15 cellular contexts compared by ENCODE assay signal in genomic region chrX:129529685-129530281, GRCh38. TPM values are rescaled to one million over a fixed set of nuclear protein-coding genes. Genes with fewer than 3 reads are reported as not detected.
DNase-seq lines count a peak whose midpoint lies in the region; TF ChIP-seq lines count a peak whose summit lies in the region.
"Had no signal": no experiment of that assay in that cellular context is flagged by ENCODE, and none has a peak within 500 bp of the region (broad histone marks: within the 10 kb centered on the region; RNA-seq: fewer than 3 reads in every experiment).

No MANE protein-coding gene starts in this region.

- H3K9ac ChIP-seq in mammary epithelial cell (ENCODE audit: insufficient read depth, low read length), result no peak overlapping the region

- H3K9me3 Mint-ChIP-seq in activated CD4-positive, alpha-beta memory T cell treated with anti-CD3 and anti-CD28 coated beads for 36 hours, result no peaks in the 10 kb centered on the region

- no peak overlapping the region for H3K4me2 ChIP-seq in mammary epithelial cell (ENCODE audit: insufficient read depth, low read depth, low read length)

- H3K36me3 Mint-ChIP-seq in activated CD4-positive, alpha-beta memory T cell treated with anti-CD3 and anti-CD28 coated beads for 36 hours, result no peaks in the 10 kb centered on the region

- no peaks in the 10 kb centered on the region for H3K79me2 ChIP-seq in mammary epithelial cell (ENCODE audit: insufficient read depth, low read length)

- H3K36me3 ChIP-seq in mammary epithelial cell (ENCODE audit: insufficient read depth, low read length) (no peaks in the 10 kb centered on the region), thyroid gland (no peaks in the 10 kb centered on the region)
- H3K36me3 ChIP-seq: suprapubic skin had no signal

- no peaks in the 10 kb centered on the region for H3K27me3 Mint-ChIP-seq in activated CD4-positive, alpha-beta memory T cell treated with anti-CD3 and anti-CD28 coated beads for 36 hours

- BruUV-seq in mammary epithelial cell (replicated peaks; lab: Mats Ljungman, UMichigan), result no TSS peak

- H3K9me3 ChIP-seq in mammary epithelial cell (replicated peaks; ENCODE audit: insufficient read depth, low read length) (no peaks in the 10 kb centered on the region), thyroid gland (no peaks in the 10 kb centered on the region)
- H3K9me3 ChIP-seq: suprapubic skin had no signal

- H3K4me3 ChIP-seq in mammary epithelial cell (replicated peaks in 1 of 3; ENCODE audit: insufficient read depth in 1 of 3, low read depth in 2 of 3, low read length in 3 of 3), result no peak overlapping the region
- no peak overlapping the region for H3K4me3 ChIP-seq in thyroid gland (replicated peaks in 1 of 3)
- no peak overlapping the region for H3K4me3 ChIP-seq in dorsolateral prefrontal cortex
- H3K4me3 ChIP-seq: suprapubic skin had no signal

- H3K27ac Mint-ChIP-seq in activated CD4-positive, alpha-beta memory T cell treated with anti-CD3 and anti-CD28 coated beads for 36 hours, result no peak overlapping the region

- TF ChIP-seq POLR2A in thyroid gland (IDR thresholded peaks at IDR 0.05), result no peak

- dilution Hi-C loops in mammary epithelial cell (cut with HindIII; ENCODE audit: low sequenced_read_pairs), result no loop called here

- peak; percentile 9 for DNase-seq in NCI-H146 (lab: John Stamatoyannopoulos, UW)
- DNase-seq in NCI-H146 treated with DMSO at 0.1 percent for 48 hours (lab: John Stamatoyannopoulos, UW; ENCODE audit: unreplicated experiment), result no peak
- peak; percentile 20 to 79 for DNase-seq in NCI-H446 (lab: John Stamatoyannopoulos, UW)
- DNase-seq in mammary epithelial cell, result peak; percentile 55
- DNase-seq in thyroid gland, result peak; percentile 68 to 69
- DNase-seq in activated CD4-positive, alpha-beta memory T cell treated with anti-CD3 and anti-CD28 coated beads for 36 hours, result no peak
- DNase-seq in G401 (ENCODE audit: low spot score), result no peak
- DNase-seq in dorsolateral prefrontal cortex, result no peak
- DNase-seq: activated naive CD4-positive, alpha-beta T cell treated with Interleukin-2 at 50 U/mL for 16 hours; KG1; mesendoderm; nucleus accumbens had no signal

- TF ChIP-seq CTCF in mammary epithelial cell (conservative IDR thresholded peaks at IDR 0.05 in 1 of 2, IDR thresholded peaks at IDR 0.05 in 1 of 2; ENCODE audit: extremely low read depth in 1 of 2, insufficient read depth in 1 of 2, low read depth in 1 of 2, low read length in 2 of 2) (no peak), thyroid gland (IDR thresholded peaks at IDR 0.05) (no peak), dorsolateral prefrontal cortex (IDR thresholded peaks at IDR 0.05 in 54 of 56, conservative IDR thresholded peaks at IDR 0.05 in 2 of 56; ENCODE audit: low read depth in 1 of 56, partially characterized antibody in 56 of 56) (no peak)

- in situ Hi-C loops in mammary epithelial cell (cut with MboI; ENCODE audit: low sequenced_read_pairs in 2 of 2), result no loop called here
- in situ Hi-C loops in G401 (cut with HindIII; ENCODE audit: low sequenced_read_pairs), result no loop called here

- H3K27me3 ChIP-seq in mammary epithelial cell (ENCODE audit: insufficient read depth, low read length) (no peaks in the 10 kb centered on the region), thyroid gland (no peaks in the 10 kb centered on the region), dorsolateral prefrontal cortex (peaks cover 0 to 37% (median 0%) of the 10 kb centered on the region in 45 donors)
- H3K27me3 ChIP-seq: suprapubic skin had no signal

- intact Hi-C loops in mammary epithelial cell (cut with micrococcal nuclease), result no loop called here
- intact Hi-C loops in thyroid gland (cut with DNase I), result no loop called here
- intact Hi-C loops in activated CD4-positive, alpha-beta memory T cell treated with anti-CD3 and anti-CD28 coated beads for 36 hours (cut with micrococcal nuclease), result no loop called here
- intact Hi-C loops in dorsolateral prefrontal cortex (cut with DNase I), result no loop called here

- POLR2A ChIA-PET in activated CD4-positive, alpha-beta memory T cell treated with anti-CD3 and anti-CD28 coated beads for 36 hours (lab: Charles Lee), result no interaction called here

- H3K4me1 ChIP-seq in mammary epithelial cell (ENCODE audit: insufficient read depth, low read length) (no peaks in the 10 kb centered on the region), thyroid gland (peaks cover 6 to 8% of the 10 kb centered on the region in 2 donors)
- H3K4me1 ChIP-seq: suprapubic skin had no signal

- no peak overlapping the region for H3K27ac ChIP-seq in mammary epithelial cell (ENCODE audit: insufficient read depth, low read depth, low read length)
- H3K27ac ChIP-seq in thyroid gland, result peak overlapping the region; percentile 32 to 62 (median 36)
- H3K27ac ChIP-seq in dorsolateral prefrontal cortex, result no peak overlapping the region
- H3K27ac ChIP-seq: 22Rv1, RWPE1, suprapubic skin had no signal

- no peak overlapping the region for H2AFZ ChIP-seq in mammary epithelial cell (ENCODE audit: low read depth, low read length)

- CTCF ChIA-PET in mammary epithelial cell (lab: Charles Lee; ENCODE audit: low non-redundant PET), result no interaction called here
- CTCF ChIA-PET in activated CD4-positive, alpha-beta memory T cell treated with anti-CD3 and anti-CD28 coated beads for 36 hours (lab: Charles Lee), result no interaction called here

- H4K20me1 ChIP-seq in mammary epithelial cell (ENCODE audit: insufficient read depth, low read length), result no peaks in the 10 kb centered on the region

- no peaks in the 10 kb centered on the region for H3K4me1 Mint-ChIP-seq in activated CD4-positive, alpha-beta memory T cell treated with anti-CD3 and anti-CD28 coated beads for 36 hours (ENCODE audit: low read depth)

- WGBS in mammary epithelial cell (ENCODE audit: low coverage, missing lambda C conversion rate), result 32% methylated on average over 4 of the region's 4 CpGs
- 16 to 37% methylated on average over 3 to 4 of the region's 4 CpGs for WGBS in thyroid gland, 2 donors

- H3K4me3 Mint-ChIP-seq in activated CD4-positive, alpha-beta memory T cell treated with anti-CD3 and anti-CD28 coated beads for 36 hours, result no peak overlapping the region

RNA-seq across cellular contexts. Expression of gene SMARCA1, which starts 6.5 kb away (rescaled TPM):
- 10 to 100 TPM; 28.8 to 32.4 TPM for total RNA-seq in mammary epithelial cell
- polyA plus RNA-seq in mammary epithelial cell, result 13.0 TPM
- polyA minus RNA-seq in mammary epithelial cell, result 21.6 TPM
- total RNA-seq in thyroid gland, result 10 to 100 TPM; 67.1 to 75.8 (median 69.2) TPM
- under 1 TPM; 0.10 to 0.21 TPM for total RNA-seq in activated CD4-positive, alpha-beta memory T cell treated with anti-CD3 and anti-CD28 coated beads for 36 hours
- total RNA-seq in G401 (2014; rRNA removed; shearing (Covaris generic)), result 40.2 and 60.7 TPM in 2 replicates
- 10 to 100 TPM; 27.0 to 58.4 (median 44.4) TPM for total RNA-seq in dorsolateral prefrontal cortex

RNA-seq across cellular contexts. Expression of gene OCRL, which starts 10.3 kb away (rescaled TPM):
- total RNA-seq in mammary epithelial cell (10 to 100 TPM; 25.0 to 30.8 TPM), thyroid gland (10 to 100 TPM; 24.3 to 35.6 (median 26.6) TPM), dorsolateral prefrontal cortex (10 to 100 TPM; 23.0 to 59.1 (median 44.3) TPM)
- polyA plus RNA-seq in mammary epithelial cell, result 19.7 TPM
- 21.3 TPM for polyA minus RNA-seq in mammary epithelial cell
- total RNA-seq in activated CD4-positive, alpha-beta memory T cell treated with anti-CD3 and anti-CD28 coated beads for 36 hours, result 1 to 10 TPM; 2.8 to 3.2 TPM
- 24.2 and 35.0 TPM in 2 replicates for total RNA-seq in G401 (2014; rRNA removed; shearing (Covaris generic))

Comparison
In these comparisons a context has a peak if more than half of its experiments do, and no peak if none do; other contexts are left out.
1. DNase-seq: peak in NCI-H146 (single experiment), NCI-H446 (2 of 2), mammary epithelial cell (single experiment) and thyroid gland (2 of 2); none in NCI-H146 treated with DMSO at 0.1 percent for 48 hours (single experiment), activated CD4-positive, alpha-beta memory T cell treated with anti-CD3 and anti-CD28 coated beads for 36 hours (single experiment), G401 (single experiment) and dorsolateral prefrontal cortex (0 of 10).
2. H3K27ac ChIP-seq: peak in thyroid gland (3 of 3); none in mammary epithelial cell (single experiment) and dorsolateral prefrontal cortex (0 of 59).
3. RNA of gene SMARCA1, which starts 6.5 kb away (total RNA-seq): 67.1 to 75.8 TPM in thyroid gland, 40.2 to 60.7 TPM in G401, 27.0 to 58.4 TPM in dorsolateral prefrontal cortex and 28.8 to 32.4 TPM in mammary epithelial cell; 0.10 to 0.21 TPM in activated CD4-positive, alpha-beta memory T cell treated with anti-CD3 and anti-CD28 coated beads for 36 hours; every median in the first group is over 10 times any median in the second.